Comparison of ENCODE assay signal across 8 cellular contexts in the genomic region with DNA sequence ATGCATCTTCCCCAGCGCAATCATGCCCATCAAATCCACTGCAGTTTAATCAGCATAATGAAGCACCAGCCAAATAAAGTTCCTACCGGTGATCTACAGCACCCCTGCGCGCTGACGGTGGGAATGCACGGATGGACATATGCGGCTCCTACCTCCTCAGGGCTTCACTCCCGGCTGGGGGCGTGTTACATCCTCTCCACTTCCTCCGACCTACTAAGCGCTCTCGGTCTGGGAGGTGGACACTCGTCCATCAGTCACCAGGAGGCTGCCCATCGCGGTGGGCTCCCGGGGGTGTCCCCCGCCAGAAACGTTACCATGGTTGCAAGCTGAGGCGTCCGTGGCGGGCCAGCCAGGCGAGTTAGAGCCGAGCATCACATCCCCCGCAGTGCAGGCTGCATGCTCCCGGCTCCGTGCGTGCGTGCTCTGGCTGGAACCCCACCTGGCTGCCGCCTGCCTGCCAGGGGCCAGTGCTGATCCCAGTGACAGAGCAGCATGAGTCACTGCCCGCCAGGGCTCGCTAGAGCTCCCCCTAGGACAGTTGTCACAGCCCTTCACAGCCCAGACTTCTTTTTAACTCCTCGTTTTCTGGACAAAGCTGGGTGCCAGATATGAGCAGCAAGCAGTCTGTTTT.
DNase-seq lines count a peak whose midpoint lies in the region; ATAC-seq and TF ChIP-seq lines count a peak whose summit lies in the region.

No MANE protein-coding gene starts in this region.

- no peaks in the 10 kb centered on the region for H3K9me3 ChIP-seq in liver (ENCODE audit: control insufficient read depth in 4 of 4, low read length in 3 of 4)

- ATAC-seq in GM21367 (IDR thresholded peaks at IDR 0.05; ENCODE audit: unreplicated experiment) (no peak), HG02610 (IDR thresholded peaks at IDR 0.05; ENCODE audit: unreplicated experiment) (no peak)

- H3K27ac ChIP-seq in liver (ENCODE audit: low read depth in 1 of 2, low read length in 2 of 2): no peak overlapping the region

- H3K9me3 Mint-ChIP-seq in type B pancreatic cell: peaks cover 6% of the 10 kb centered on the region

- peaks cover 20% of the 10 kb centered on the region for H3K4me1 Mint-ChIP-seq in type B pancreatic cell (ENCODE audit: unreplicated experiment)

- peaks cover 3% of the 10 kb centered on the region for H3K27me3 Mint-ChIP-seq in type B pancreatic cell

- TF ChIP-seq CTCF in GM12865 (IDR thresholded peaks at IDR 0.05; ENCODE audit: insufficient read depth, low read depth, low read length, missing control alignments) (no peak), liver (IDR thresholded peaks at IDR 0.05; ENCODE audit: low read depth, low read length, missing input control) (peak; percentile 0), type B pancreatic cell (conservative IDR thresholded peaks at IDR 0.05) (peak; percentile 60), GM20000 (IDR thresholded peaks at IDR 0.05; ENCODE audit: extremely low read depth, missing control alignments) (no peak)

- TF ChIP-seq RAD21 in liver (IDR thresholded peaks at IDR 0.05): peak in 1 of 2 donors; percentile 15

- peaks cover 0 to 3% (median 0%) of the 10 kb centered on the region in 4 donors for H3K4me1 ChIP-seq in liver (ENCODE audit: control insufficient read depth in 4 of 4, insufficient read depth in 4 of 4, low read length in 3 of 4)

- H3K4me3 Mint-ChIP-seq in type B pancreatic cell: peak overlapping the region; percentile 85

- peak overlapping the region; percentile 32 for H3K27ac Mint-ChIP-seq in type B pancreatic cell

- peaks cover 12% of the 10 kb centered on the region for H3K36me3 Mint-ChIP-seq in type B pancreatic cell

- no peaks in the 10 kb centered on the region for H3K36me3 ChIP-seq in liver (ENCODE audit: control insufficient read depth in 4 of 4, insufficient read depth in 3 of 4, low read depth in 1 of 4, low read length in 3 of 4)

- DNase-seq in GM12865 (ENCODE audit: low read depth): peak; percentile 17
- peak; percentile 71 for DNase-seq in NCI-H2171 treated with DMSO at 0.1 percent for 48 hours (lab: John Stamatoyannopoulos, UW)
- DNase-seq in dedifferentiated amniotic fluid mesenchymal stem cell (ENCODE audit: extremely low spot score): peak; percentile 26
- peak; percentile 77 for DNase-seq in type B pancreatic cell (ENCODE audit: extremely low spot score, unreplicated experiment)
- DNase-seq in GM20000 (ENCODE audit: low spot score): no peak

- WGBS in liver: 50% methylated on average over 32 of the region's 32 CpGs

- peaks cover 0 to 3% (median 0%) of the 10 kb centered on the region in 4 donors for H3K27me3 ChIP-seq in liver (ENCODE audit: control insufficient read depth in 4 of 4, insufficient read depth in 4 of 4, low read length in 3 of 4)

- H3K4me3 ChIP-seq in GM12865 (ENCODE audit: low read depth, low read length) (no peak overlapping the region), liver (ENCODE audit: low read depth in 1 of 3, low read length in 3 of 3) (no peak overlapping the region)

- H3K9ac ChIP-seq in liver (ENCODE audit: low read depth in 1 of 2, low read length in 2 of 2): no peak overlapping the region

TF ChIP-seq in liver, 16 proteins besides CTCF, POLR2A, EP300 and RAD21:
- no peak for TF ChIP-seq RXRA (IDR thresholded peaks at IDR 0.05)
- no peak for TF ChIP-seq FOXA1 (IDR thresholded peaks at IDR 0.05)
- TF ChIP-seq EGR1 (IDR thresholded peaks at IDR 0.05; ENCODE audit: low read depth in 2 of 2): no peak
- TF ChIP-seq, protein P1, sequence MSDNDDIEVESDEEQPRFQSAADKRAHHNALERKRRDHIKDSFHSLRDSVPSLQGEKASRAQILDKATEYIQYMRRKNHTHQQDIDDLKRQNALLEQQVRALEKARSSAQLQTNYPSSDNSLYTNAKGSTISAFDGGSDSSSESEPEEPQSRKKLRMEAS (IDR thresholded peaks at IDR 0.05): no peak
- TF ChIP-seq, protein P2, sequence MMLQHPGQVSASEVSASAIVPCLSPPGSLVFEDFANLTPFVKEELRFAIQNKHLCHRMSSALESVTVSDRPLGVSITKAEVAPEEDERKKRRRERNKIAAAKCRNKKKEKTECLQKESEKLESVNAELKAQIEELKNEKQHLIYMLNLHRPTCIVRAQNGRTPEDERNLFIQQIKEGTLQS (IDR thresholded peaks at IDR 0.05): no peak
- TF ChIP-seq YY1 (IDR thresholded peaks at IDR 0.05): no peak
- TF ChIP-seq, protein P3, sequence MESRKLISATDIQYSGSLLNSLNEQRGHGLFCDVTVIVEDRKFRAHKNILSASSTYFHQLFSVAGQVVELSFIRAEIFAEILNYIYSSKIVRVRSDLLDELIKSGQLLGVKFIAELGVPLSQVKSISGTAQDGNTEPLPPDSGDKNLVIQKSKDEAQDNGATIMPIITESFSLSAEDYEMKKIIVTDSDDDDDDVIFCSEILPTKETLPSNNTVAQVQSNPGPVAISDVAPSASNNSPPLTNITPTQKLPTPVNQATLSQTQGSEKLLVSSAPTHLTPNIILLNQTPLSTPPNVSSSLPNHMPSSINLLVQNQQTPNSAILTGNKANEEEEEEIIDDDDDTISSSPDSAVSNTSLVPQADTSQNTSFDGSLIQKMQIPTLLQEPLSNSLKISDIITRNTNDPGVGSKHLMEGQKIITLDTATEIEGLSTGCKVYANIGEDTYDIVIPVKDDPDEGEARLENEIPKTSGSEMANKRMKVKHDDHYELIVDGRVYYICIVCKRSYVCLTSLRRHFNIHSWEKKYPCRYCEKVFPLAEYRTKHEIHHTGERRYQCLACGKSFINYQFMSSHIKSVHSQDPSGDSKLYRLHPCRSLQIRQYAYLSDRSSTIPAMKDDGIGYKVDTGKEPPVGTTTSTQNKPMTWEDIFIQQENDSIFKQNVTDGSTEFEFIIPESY (IDR thresholded peaks at IDR 0.05): no peak

Comparison
In these comparisons a context has a peak if more than half of its experiments do, and no peak if none do; other contexts are left out.
1. CTCF ChIP-seq: peak in liver (single experiment) and type B pancreatic cell (single experiment); none in GM12865 (single experiment) and GM20000 (single experiment).